ENCODE assay signal across 8 cellular contexts in genomic region chr20:56467969-56468316, GRCh38. TPM values are rescaled to one million over a fixed set of nuclear protein-coding genes. Genes with fewer than 3 reads are reported as not detected.
DNase-seq lines count a peak whose midpoint lies in the region; ATAC-seq and TF ChIP-seq lines count a peak whose summit lies in the region.

No MANE protein-coding gene starts in this region.

- H3K36me3 ChIP-seq in HUES6 (ENCODE audit: control insufficient read depth, insufficient read depth, low read length) = peaks cover under 1% of the 10 kb centered on the region; the same call in 1 of the 2 replicates

- H3K27ac Mint-ChIP-seq in CD4-positive, alpha-beta T cell = peak overlapping the region; percentile 98
- H3K27ac Mint-ChIP-seq in central memory CD8-positive, alpha-beta T cell (ENCODE audit: low read depth) = peak overlapping the region; percentile 98
- peak overlapping the region; percentile 96 to 99 for H3K27ac Mint-ChIP-seq in natural killer cell treated with Interleukin-12 subunit alpha and Interleukin-12 subunit beta and Interleukin-15 and Interleukin-18, amount 100 ng/mL, for 72 hours

- no peaks in the 10 kb centered on the region for H3K9me3 ChIP-seq in CD4-positive, alpha-beta T cell (ENCODE audit: control insufficient read depth, low read length)
- H3K9me3 ChIP-seq in HUES6 (ENCODE audit: control insufficient read depth, insufficient read depth, low read depth, low read length) = no peaks in the 10 kb centered on the region

- peaks cover 12% of the 10 kb centered on the region for H3K4me1 ChIP-seq in HUES6 (ENCODE audit: control insufficient read depth, insufficient read depth, low read length)

- no peak for DNase-seq in CD4-positive, alpha-beta T cell
- no peak for DNase-seq in central memory CD8-positive, alpha-beta T cell (ENCODE audit: low spot score in 2 of 2)
- no peak for DNase-seq in natural killer cell treated with Interleukin-12 subunit alpha and Interleukin-12 subunit beta and Interleukin-15 and Interleukin-18, amount 100 ng/mL, for 72 hours (ENCODE audit: low spot score)
- no peak for DNase-seq in DMS114 treated with DMSO at 0.1 percent for 48 hours (lab: John Stamatoyannopoulos, UW; ENCODE audit: unreplicated experiment)
- DNase-seq in CD1c-positive myeloid dendritic cell (ENCODE audit: extremely low spot score) = no peak
- DNase-seq in NCI-H146 (lab: John Stamatoyannopoulos, UW) = no peak

- H3K27me3 ChIP-seq in CD4-positive, alpha-beta T cell (ENCODE audit: control insufficient read depth, insufficient read depth, low read length) = no peaks in the 10 kb centered on the region
- no peaks in the 10 kb centered on the region; the same call in 1 of the 2 replicates for H3K27me3 ChIP-seq in HUES6 (ENCODE audit: control insufficient read depth, insufficient read depth, low read length)

- peak overlapping the region; percentile 99 for H3K4me3 Mint-ChIP-seq in CD4-positive, alpha-beta T cell
- peak overlapping the region; percentile 98 for H3K4me3 Mint-ChIP-seq in central memory CD8-positive, alpha-beta T cell
- H3K4me3 Mint-ChIP-seq in natural killer cell treated with Interleukin-12 subunit alpha and Interleukin-12 subunit beta and Interleukin-15 and Interleukin-18, amount 100 ng/mL, for 72 hours = peak overlapping the region; percentile 93

- peaks cover 48% of the 10 kb centered on the region for H3K4me1 Mint-ChIP-seq in CD4-positive, alpha-beta T cell (ENCODE audit: low read depth)
- H3K4me1 Mint-ChIP-seq in central memory CD8-positive, alpha-beta T cell = peaks cover 42% of the 10 kb centered on the region
- H3K4me1 Mint-ChIP-seq in natural killer cell treated with Interleukin-12 subunit alpha and Interleukin-12 subunit beta and Interleukin-15 and Interleukin-18, amount 100 ng/mL, for 72 hours (ENCODE audit: low read depth in 2 of 2) = peaks cover 41 to 42% of the 10 kb centered on the region in 2 donors

- intact Hi-C loops in CD4-positive, alpha-beta T cell (cut with DNase I, micrococcal nuclease) = loop anchor here (1.0 to 2.0 kb wide), 5 partner anchors 56 to 110 kb away; partner anchors contain the start of genes AURKA (in 1 of the 2), CASS4 (in 1 of the 2), CSTF1 (in 1 of the 2) and FAM210B (in 1 of the 2)

- H3K4me3 ChIP-seq in HUES6 (ENCODE audit: low read depth, low read length) = peak overlapping the region; percentile 94

- POLR2A ChIA-PET in CD4-positive, alpha-beta T cell (lab: Charles Lee) = interaction anchor here (1.3 to 2.0 kb wide), 6 partner anchors 47 to 109 kb away, joined by 4 to 21 read pairs (median 6); partner anchors contain the start of genes AURKA, CASS4, CSTF1 and FAM210B

- no peaks in the 10 kb centered on the region for H3K9me3 Mint-ChIP-seq in CD4-positive, alpha-beta T cell
- H3K9me3 Mint-ChIP-seq in central memory CD8-positive, alpha-beta T cell = no peaks in the 10 kb centered on the region
- no peaks in the 10 kb centered on the region for H3K9me3 Mint-ChIP-seq in natural killer cell treated with Interleukin-12 subunit alpha and Interleukin-12 subunit beta and Interleukin-15 and Interleukin-18, amount 100 ng/mL, for 72 hours

- TF ChIP-seq CTCF in CD4-positive, alpha-beta T cell (IDR thresholded peaks at IDR 0.05) = no peak

- peak overlapping the region; percentile 28 for H3K9ac ChIP-seq in HUES6 (ENCODE audit: low read length)

- H3K27me3 Mint-ChIP-seq in CD4-positive, alpha-beta T cell = no peaks in the 10 kb centered on the region
- H3K27me3 Mint-ChIP-seq in central memory CD8-positive, alpha-beta T cell = no peaks in the 10 kb centered on the region
- H3K27me3 Mint-ChIP-seq in natural killer cell treated with Interleukin-12 subunit alpha and Interleukin-12 subunit beta and Interleukin-15 and Interleukin-18, amount 100 ng/mL, for 72 hours = no peaks in the 10 kb centered on the region

- H3K27ac ChIP-seq in CD4-positive, alpha-beta T cell (ENCODE audit: low read depth, low read length) = peak overlapping the region; percentile 90
- H3K27ac ChIP-seq in HUES6 (ENCODE audit: low read depth, low read length) = no peak overlapping the region

- CTCF ChIA-PET in CD4-positive, alpha-beta T cell (lab: Charles Lee) = interaction anchor here (1.0 kb wide), 1 partner anchor 76 kb away, joined by 6 read pairs; the partner anchor contains the start of genes AURKA and CSTF1

- H3K36me3 Mint-ChIP-seq in CD4-positive, alpha-beta T cell (ENCODE audit: low read depth) = peaks cover 38% of the 10 kb centered on the region
- peaks cover 14% of the 10 kb centered on the region for H3K36me3 Mint-ChIP-seq in central memory CD8-positive, alpha-beta T cell (ENCODE audit: insufficient read depth)
- H3K36me3 Mint-ChIP-seq in natural killer cell treated with Interleukin-12 subunit alpha and Interleukin-12 subunit beta and Interleukin-15 and Interleukin-18, amount 100 ng/mL, for 72 hours = peaks cover 6% of the 10 kb centered on the region

- ATAC-seq in CD4-positive, alpha-beta T cell (ENCODE audit: poor library complexity) = no peak
- ATAC-seq in central memory CD8-positive, alpha-beta T cell (replicated peaks; ENCODE audit: extremely low read depth, poor library complexity, severe bottlenecking) = no peak
- no peak for ATAC-seq in natural killer cell treated with Interleukin-12 subunit alpha and Interleukin-12 subunit beta and Interleukin-15 and Interleukin-18, amount 100 ng/mL, for 72 hours
- ATAC-seq in HG03469 (IDR thresholded peaks at IDR 0.05; ENCODE audit: unreplicated experiment) = no peak

RNA-seq across cellular contexts. Expression of gene RTF2, which starts 0.5 kb away (rescaled TPM):
- 10 to 100 TPM; 52.7 to 55.2 TPM for total RNA-seq in CD4-positive, alpha-beta T cell
- total RNA-seq in natural killer cell treated with Interleukin-12 subunit alpha and Interleukin-12 subunit beta and Interleukin-15 and Interleukin-18, amount 100 ng/mL, for 72 hours = 10 to 100 TPM; 78.5 to 92.2 TPM

RNA-seq across cellular contexts. Expression of gene CASS4, which starts 55.9 kb away (rescaled TPM):
- total RNA-seq in CD4-positive, alpha-beta T cell = 10 to 100 TPM; 37.0 to 39.8 TPM
- 1 to 10 TPM; 1.3 to 4.1 TPM for total RNA-seq in natural killer cell treated with Interleukin-12 subunit alpha and Interleukin-12 subunit beta and Interleukin-15 and Interleukin-18, amount 100 ng/mL, for 72 hours

RNA-seq across cellular contexts. Expression of gene FAM209A, which starts 56.6 kb away (rescaled TPM):
- total RNA-seq in CD4-positive, alpha-beta T cell = 1 to 10 TPM; 6.4 to 7.1 TPM
- 1 to 10 TPM; 4.7 to 5.8 TPM for total RNA-seq in natural killer cell treated with Interleukin-12 subunit alpha and Interleukin-12 subunit beta and Interleukin-15 and Interleukin-18, amount 100 ng/mL, for 72 hours

Comparison
In these comparisons a context has a peak if more than half of its experiments do, and no peak if none do; other contexts are left out.
1. RNA of gene CASS4, which starts 55.9 kb away (total RNA-seq): 37.0 to 39.8 TPM in CD4-positive, alpha-beta T cell; 1.3 to 4.1 TPM in natural killer cell treated with Interleukin-12 subunit alpha and Interleukin-12 subunit beta and Interleukin-15 and Interleukin-18, amount 100 ng/mL, for 72 hours; every median in the first group is over 4 times any median in the second.
2. Peak in every context shown above with its lines, with median percentiles within 50 percentile points of each other: H3K27ac Mint-ChIP-seq and H3K4me3 Mint-ChIP-seq.